In genomic region chr3:130515755-130516154, GRCh38 we compare ENCODE assay signal across 19 cellular contexts. TPM values are rescaled to one million over a fixed set of nuclear protein-coding genes. Genes with fewer than 3 reads are reported as not detected.
DNase-seq lines count a peak whose midpoint lies in the region; ATAC-seq and TF ChIP-seq lines count a peak whose summit lies in the region.
"Had no signal": no experiment of that assay in that cellular context is flagged by ENCODE, and none has a peak within 500 bp of the region (broad histone marks: within the 10 kb centered on the region; RNA-seq: fewer than 3 reads in every experiment).

No MANE protein-coding gene starts in this region.

- H4K20me1 ChIP-seq in GM23248 (ENCODE audit: insufficient read depth), result no peaks in the 10 kb centered on the region
- no peaks in the 10 kb centered on the region; the same call in 1 of the 2 replicates for H4K20me1 ChIP-seq in GM23338 (replicated peaks; ENCODE audit: insufficient read depth)
- H4K20me1 ChIP-seq: BLaER1 treated with 17β-estradiol and CSF1 and Interleukin-3, amounts not matched to agents 10 nM and 100 nM had no signal

- no peak for TF ChIP-seq CTCF in fibroblast of the aortic adventitia (IDR thresholded peaks at IDR 0.05; ENCODE audit: insufficient read depth, low read length)
- no peak for TF ChIP-seq CTCF in foreskin keratinocyte (conservative IDR thresholded peaks at IDR 0.05)
- TF ChIP-seq CTCF in GM23338 (conservative IDR thresholded peaks at IDR 0.05; ENCODE audit: low read depth in 2 of 2), result no peak
- TF ChIP-seq CTCF in chondrocyte (IDR thresholded peaks at IDR 0.05), result no peak

- H3K4me1 ChIP-seq in GM23248 (ENCODE audit: insufficient read depth) (no peaks in the 10 kb centered on the region), foreskin keratinocyte (no peaks in the 10 kb centered on the region), GM23338 (ENCODE audit: insufficient read depth) (no peaks in the 10 kb centered on the region; the same call in 1 of the 2 replicates)
- H3K4me1 ChIP-seq: BLaER1 treated with 17β-estradiol and CSF1 and Interleukin-3, amounts not matched to agents 10 nM and 100 nM had no signal

- H3K36me3 ChIP-seq in GM23248 (ENCODE audit: low read depth) (no peaks in the 10 kb centered on the region), GM23338 (ENCODE audit: insufficient read depth) (no peaks in the 10 kb centered on the region)
- H3K36me3 ChIP-seq: BLaER1 treated with 17β-estradiol and CSF1 and Interleukin-3, amounts not matched to agents 10 nM and 100 nM had no signal

- no peak overlapping the region for H3K9ac ChIP-seq in GM23248
- H3K9ac ChIP-seq: BLaER1 treated with 17β-estradiol and CSF1 and Interleukin-3, amounts not matched to agents 10 nM and 100 nM had no signal

- no peak overlapping the region for H3K4me2 ChIP-seq in GM23248 (ENCODE audit: unreplicated experiment)
- H3K4me2 ChIP-seq in GM23338, result no peak overlapping the region
- H3K4me2 ChIP-seq: BLaER1 treated with 17β-estradiol and CSF1 and Interleukin-3, amounts not matched to agents 10 nM and 100 nM had no signal

- H2AFZ ChIP-seq in GM23248 (no peak overlapping the region), GM23338 (no peak overlapping the region)

- in situ Hi-C loops in GM23248 (cut with MboI), result no loop called here

- H3K27ac Mint-ChIP-seq in GM23338, result no peak overlapping the region
- no peak overlapping the region for H3K27ac Mint-ChIP-seq in chondrocyte (ENCODE audit: unreplicated experiment)
- H3K27ac Mint-ChIP-seq: CD4-positive, CD25-positive, alpha-beta regulatory T cell had no signal

- H3K9me3 ChIP-seq in GM23248 (ENCODE audit: low read depth), result no peaks in the 10 kb centered on the region

- H3K4me3 ChIP-seq in GM23248 (no peak overlapping the region), fibroblast of the aortic adventitia (ENCODE audit: low read depth, low read length) (no peak overlapping the region), GM23338 (no peak overlapping the region)
- H3K4me3 ChIP-seq: BLaER1 treated with 17β-estradiol and CSF1 and Interleukin-3, amounts not matched to agents 10 nM and 100 nM had no signal

- H3K27ac ChIP-seq in GM23248 (no peak overlapping the region), foreskin keratinocyte (no peak overlapping the region), GM23338 (ENCODE audit: low read depth) (no peak overlapping the region)
- H3K27ac ChIP-seq: BLaER1 treated with 17β-estradiol and CSF1 and Interleukin-3, amounts not matched to agents 10 nM and 100 nM; HL-60 had no signal

- peak; percentile 77 for DNase-seq in AG08395 (ENCODE audit: low spot score)
- DNase-seq in GM23248, result peak; percentile 71
- peak; percentile 15 for DNase-seq in RKO (ENCODE audit: low spot score)
- DNase-seq in fibroblast of the aortic adventitia (ENCODE audit: low read depth), result peak; percentile 56
- DNase-seq in cortex of kidney (lab: John Stamatoyannopoulos, UW), result no peak
- DNase-seq in foreskin keratinocyte, result no peak
- DNase-seq in GM23338 (ENCODE audit: low spot score), result no peak
- DNase-seq in chondrocyte (ENCODE audit: low spot score), result no peak
- DNase-seq: 8988T; Calu3; CD4-positive, CD25-positive, alpha-beta regulatory T cell; DMS 273 treated with DMSO at 0.1 percent for 48 hours; DMS79; EL; H7; IMR-90; KBM-7 had no signal

- H3K79me2 ChIP-seq in GM23248 (ENCODE audit: insufficient read depth), result no peaks in the 10 kb centered on the region
- no peaks in the 10 kb centered on the region for H3K79me2 ChIP-seq in GM23338 (replicated peaks; ENCODE audit: insufficient read depth)

- H3K9me2 ChIP-seq in GM23248 (ENCODE audit: insufficient read depth), result no peaks in the 10 kb centered on the region
- H3K9me2 ChIP-seq in GM23338 (ENCODE audit: insufficient read depth), result peaks cover 3% of the 10 kb centered on the region

- WGBS in GM23248 (ENCODE audit: low coverage in 1 of 2, low lambda C conversion rate in 2 of 2, missing lambda C conversion rate in 2 of 2), 2 experiments, result 4 to 6% methylated on average over 2 of the region's 2 CpGs

- H3K36me3 Mint-ChIP-seq in GM23338 (ENCODE audit: low read depth), result no peaks in the 10 kb centered on the region; the same call in 2 of the 3 replicates
- no peaks in the 10 kb centered on the region for H3K36me3 Mint-ChIP-seq in chondrocyte (ENCODE audit: low read depth)
- H3K36me3 Mint-ChIP-seq: CD4-positive, CD25-positive, alpha-beta regulatory T cell had no signal

- H3K27me3 Mint-ChIP-seq in GM23338 (ENCODE audit: insufficient read depth, low read depth, poor library complexity) (peaks cover 21% of the 10 kb centered on the region), chondrocyte (ENCODE audit: low read depth) (peaks cover 45% of the 10 kb centered on the region)

- H3K4me3 Mint-ChIP-seq in GM23338 (no peak overlapping the region), chondrocyte (ENCODE audit: unreplicated experiment) (no peak overlapping the region)
- H3K4me3 Mint-ChIP-seq: CD4-positive, CD25-positive, alpha-beta regulatory T cell had no signal

- H3F3A ChIP-seq in GM23248 (ENCODE audit: insufficient read depth) (no peaks in the 10 kb centered on the region), GM23338 (replicated peaks; ENCODE audit: low read depth) (no peaks in the 10 kb centered on the region)

- peaks cover 8% of the 10 kb centered on the region; the same call in 1 of the 2 replicates for H3K27me3 ChIP-seq in GM23248 (replicated peaks; ENCODE audit: insufficient read depth)
- H3K27me3 ChIP-seq in foreskin keratinocyte, result peaks cover 45% of the 10 kb centered on the region
- peaks cover 66% of the 10 kb centered on the region for H3K27me3 ChIP-seq in GM23338 (ENCODE audit: insufficient read depth)
- H3K27me3 ChIP-seq: BLaER1 treated with 17β-estradiol and CSF1 and Interleukin-3, amounts not matched to agents 10 nM and 100 nM had no signal

- no peaks in the 10 kb centered on the region for H3K9me3 Mint-ChIP-seq in GM23338
- H3K9me3 Mint-ChIP-seq in chondrocyte (ENCODE audit: low read depth), result peaks cover 5% of the 10 kb centered on the region

- peaks cover 8% of the 10 kb centered on the region for H3K4me1 Mint-ChIP-seq in GM23338
- H3K4me1 Mint-ChIP-seq in chondrocyte (ENCODE audit: low read depth), result no peaks in the 10 kb centered on the region

- no peak for ATAC-seq in foreskin keratinocyte
- no peak for ATAC-seq in GM23338

TF ChIP-seq in GM23338, 12 proteins besides CTCF, POLR2A, EP300 and RAD21:
- no peak for TF ChIP-seq EZH2 (IDR thresholded peaks at IDR 0.05; ENCODE audit: low read depth, unreplicated experiment)
- TF ChIP-seq NANOG (IDR thresholded peaks at IDR 0.05; ENCODE audit: borderline replicate concordance), result no peak
- no peak for TF ChIP-seq JUNB (IDR thresholded peaks at IDR 0.05; ENCODE audit: unreplicated experiment)
- no peak for TF ChIP-seq CREB1 (CRISPR knock-in tag; IDR thresholded peaks at IDR 0.05; ENCODE audit: low read depth)
- no peak for TF ChIP-seq ZNF114 (CRISPR knock-in tag; IDR thresholded peaks at IDR 0.05)
- no peak for TF ChIP-seq POLR2AphosphoS5 (IDR thresholded peaks at IDR 0.05; ENCODE audit: low read depth)
- TF ChIP-seq, protein P1, sequence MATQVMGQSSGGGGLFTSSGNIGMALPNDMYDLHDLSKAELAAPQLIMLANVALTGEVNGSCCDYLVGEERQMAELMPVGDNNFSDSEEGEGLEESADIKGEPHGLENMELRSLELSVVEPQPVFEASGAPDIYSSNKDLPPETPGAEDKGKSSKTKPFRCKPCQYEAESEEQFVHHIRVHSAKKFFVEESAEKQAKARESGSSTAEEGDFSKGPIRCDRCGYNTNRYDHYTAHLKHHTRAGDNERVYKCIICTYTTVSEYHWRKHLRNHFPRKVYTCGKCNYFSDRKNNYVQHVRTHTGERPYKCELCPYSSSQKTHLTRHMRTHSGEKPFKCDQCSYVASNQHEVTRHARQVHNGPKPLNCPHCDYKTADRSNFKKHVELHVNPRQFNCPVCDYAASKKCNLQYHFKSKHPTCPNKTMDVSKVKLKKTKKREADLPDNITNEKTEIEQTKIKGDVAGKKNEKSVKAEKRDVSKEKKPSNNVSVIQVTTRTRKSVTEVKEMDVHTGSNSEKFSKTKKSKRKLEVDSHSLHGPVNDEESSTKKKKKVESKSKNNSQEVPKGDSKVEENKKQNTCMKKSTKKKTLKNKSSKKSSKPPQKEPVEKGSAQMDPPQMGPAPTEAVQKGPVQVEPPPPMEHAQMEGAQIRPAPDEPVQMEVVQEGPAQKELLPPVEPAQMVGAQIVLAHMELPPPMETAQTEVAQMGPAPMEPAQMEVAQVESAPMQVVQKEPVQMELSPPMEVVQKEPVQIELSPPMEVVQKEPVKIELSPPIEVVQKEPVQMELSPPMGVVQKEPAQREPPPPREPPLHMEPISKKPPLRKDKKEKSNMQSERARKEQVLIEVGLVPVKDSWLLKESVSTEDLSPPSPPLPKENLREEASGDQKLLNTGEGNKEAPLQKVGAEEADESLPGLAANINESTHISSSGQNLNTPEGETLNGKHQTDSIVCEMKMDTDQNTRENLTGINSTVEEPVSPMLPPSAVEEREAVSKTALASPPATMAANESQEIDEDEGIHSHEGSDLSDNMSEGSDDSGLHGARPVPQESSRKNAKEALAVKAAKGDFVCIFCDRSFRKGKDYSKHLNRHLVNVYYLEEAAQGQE (IDR thresholded peaks at IDR 0.05; ENCODE audit: unreplicated experiment), result no peak
- TF ChIP-seq ZNF331 (CRISPR knock-in tag; IDR thresholded peaks at IDR 0.05; ENCODE audit: low read depth), result no peak
TF ChIP-seq in GM23338: peak in this region for 0.

RNA-seq across cellular contexts. Expression of gene COL6A6, which starts 1.2 kb away (rescaled TPM):
- not detected in 2 replicates for total RNA-seq in GM23248 (2014; rRNA removed; shearing (Covaris generic))
- polyA plus RNA-seq in GM23248 (2016; fragmentation: Nextera tagmentation; extraction: Ambion mirVana), result 0.08 TPM in 1 of 2 replicates, not detected in the other
- total RNA-seq in fibroblast of the aortic adventitia (ENCODE audit: low replicate concordance), result 18.6 and 20.7 TPM in 2 replicates
- not detected in 2 replicates for total RNA-seq in foreskin keratinocyte
- polyA plus RNA-seq in foreskin keratinocyte, result not detected in 2 replicates
- total RNA-seq in GM23338 (2014; rRNA removed; shearing (Covaris generic)), result 0.04 and 0.07 TPM in 2 replicates
- 0.10 TPM in 1 of 2 replicates, not detected in the other for polyA plus RNA-seq in GM23338 (2016; fragmentation: Nextera tagmentation; extraction: Ambion mirVana)
- not detected in 3 replicates for total RNA-seq in chondrocyte
- total RNA-seq: Calu3; CD4-positive, CD25-positive, alpha-beta regulatory T cell; H7; IMR-90 had no signal
- polyA plus RNA-seq: CD4-positive, CD25-positive, alpha-beta regulatory T cell; IMR-90 had no signal

Comparison
In these comparisons a context has a peak if more than half of its experiments do, and no peak if none do; other contexts are left out.
1. DNase-seq: peak in AG08395 (single experiment), GM23248 (single experiment), RKO (single experiment) and fibroblast of the aortic adventitia (single experiment); none in cortex of kidney (single experiment), foreskin keratinocyte (0 of 2), GM23338 (single experiment) and chondrocyte (single experiment).
2. RNA of gene COL6A6, which starts 1.2 kb away (total RNA-seq): 18.6 to 20.7 TPM in fibroblast of the aortic adventitia; 0.04 to 0.07 TPM in GM23338, not detected in GM23248, not detected in foreskin keratinocyte and not detected in chondrocyte; every median in the first group is over 10 times any median in the second.